Comparison of ENCODE assay signal across 8 cellular contexts in the genomic region with DNA sequence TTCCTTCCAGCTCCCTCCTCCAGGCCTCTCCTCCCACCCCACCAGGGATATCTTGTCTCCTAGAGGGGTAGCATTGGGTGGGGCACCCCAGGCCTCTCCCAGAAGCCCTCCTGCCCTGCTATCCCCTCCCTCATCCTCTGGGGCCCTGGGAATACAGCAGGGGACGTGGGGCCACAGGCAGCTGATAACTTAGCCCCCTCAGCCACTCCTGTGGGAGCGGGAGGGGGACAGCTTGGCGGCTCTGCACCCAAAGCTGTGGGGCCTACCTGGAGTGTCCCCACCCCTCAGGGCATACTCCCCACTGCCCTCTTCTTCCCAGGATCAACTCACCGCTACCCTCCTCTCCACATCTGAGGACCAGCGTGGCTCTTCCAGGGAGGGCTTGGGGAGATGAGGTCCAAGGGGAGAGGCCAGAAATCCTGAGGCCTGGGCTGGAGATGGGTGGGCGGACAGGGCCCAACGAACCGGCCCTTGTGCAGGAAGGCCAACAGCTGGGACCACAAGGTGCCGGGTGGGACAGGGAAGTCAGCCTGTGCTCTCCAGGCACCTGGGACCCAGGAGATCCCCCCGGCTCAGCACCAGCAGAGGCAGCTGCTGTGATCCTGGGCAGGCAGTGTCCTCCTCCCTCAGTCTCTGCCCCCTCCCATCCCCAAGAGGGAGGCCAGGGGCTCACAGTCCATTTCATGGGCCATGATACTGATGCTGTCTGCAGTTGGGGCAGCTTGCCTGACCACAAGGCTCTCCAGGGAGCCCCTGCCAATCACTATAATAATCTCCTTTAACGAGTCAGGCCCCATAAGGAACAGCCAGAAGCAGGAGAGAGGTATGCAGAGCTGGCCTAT. TPM values are rescaled to one million over a fixed set of nuclear protein-coding genes. Genes with fewer than 3 reads are reported as not detected.
A peak's percentile ranks its signal among the peaks of the same experiment; 100 is the strongest.
DNase-seq lines count a peak whose midpoint lies in the region; ATAC-seq and TF ChIP-seq lines count a peak whose summit lies in the region.

No MANE protein-coding gene starts in this region.

- no peaks in the 10 kb centered on the region for H3K9me2 ChIP-seq in PC-3 (replicated peaks; ENCODE audit: low read length)

- no peak for TF ChIP-seq CTCF in AG10803 (conservative IDR thresholded peaks at IDR 0.05; ENCODE audit: low read length)
- no peak for TF ChIP-seq CTCF in PC-3 (conservative IDR thresholded peaks at IDR 0.05; ENCODE audit: low read depth, low read length)
- no peak for TF ChIP-seq CTCF in GM10248 (IDR thresholded peaks at IDR 0.05; ENCODE audit: control extremely low read depth, extremely low read depth, low read depth, missing control alignments)
- no peak for TF ChIP-seq CTCF in GM13977 (IDR thresholded peaks at IDR 0.05; ENCODE audit: extremely low read depth, insufficient read depth, missing control alignments)

- H3K4me3 Mint-ChIP-seq in naive thymus-derived CD4-positive, alpha-beta T cell, result no peak overlapping the region

- no peaks in the 10 kb centered on the region for H3K36me3 ChIP-seq in PC-3 (ENCODE audit: low read depth, low read length)
- peaks cover 0 to 29% (median 6%) of the 10 kb centered on the region in 3 experiments for H3K36me3 ChIP-seq in naive thymus-derived CD4-positive, alpha-beta T cell (ENCODE audit: control insufficient read depth in 2 of 3, insufficient read depth in 3 of 3, low read length in 3 of 3)

- POLR2A ChIA-PET in PC-3 (lab: Charles Lee; ENCODE audit: unreplicated experiment), result interaction anchor here (0.6 kb wide), 1 partner anchor 25 kb away, joined by 3 read pairs; no protein-coding TSS in a partner anchor
- POLR2A ChIA-PET in naive thymus-derived CD4-positive, alpha-beta T cell (lab: Charles Lee), result interaction anchor here (0.9 to 1.8 kb wide), 12 partner anchors 9 to 63 kb away, joined by 3 to 9 read pairs (median 5); partner anchors contain the start of genes MALAT1 and SLC25A45
- POLR2A ChIA-PET in GM10248 (lab: Yijun Ruan, JAX), result interaction anchor here (0.6 to 2.0 kb wide), 11 partner anchors 9 to 401 kb away, joined by 3 to 7 read pairs (median 3); partner anchors contain the start of genes MALAT1 and NEAT1

- intact Hi-C loops in PC-3 (cut with micrococcal nuclease), result loop anchor here (2.0 kb wide), 1 partner anchor 61 kb away; no protein-coding TSS in a partner anchor
- intact Hi-C loops in naive thymus-derived CD4-positive, alpha-beta T cell (cut with micrococcal nuclease), result no loop called here

- H3K9me3 ChIP-seq in PC-3 (ENCODE audit: low read length), result no peaks in the 10 kb centered on the region
- H3K9me3 ChIP-seq in naive thymus-derived CD4-positive, alpha-beta T cell (ENCODE audit: control insufficient read depth in 2 of 3, low read length in 3 of 3), result no peaks in the 10 kb centered on the region

- H2AFZ ChIP-seq in PC-3 (ENCODE audit: low read length), result no peak overlapping the region

- H3K79me2 ChIP-seq in PC-3 (ENCODE audit: low read length), result no peaks in the 10 kb centered on the region

- H3K4me1 ChIP-seq in PC-3 (ENCODE audit: insufficient read depth, low read length), result no peaks in the 10 kb centered on the region
- H3K4me1 ChIP-seq in naive thymus-derived CD4-positive, alpha-beta T cell (ENCODE audit: control insufficient read depth in 2 of 2, insufficient read depth in 2 of 2, low read length in 2 of 2), result peaks cover 0 to 11% of the 10 kb centered on the region in 2 donors

- H3K27ac ChIP-seq in PC-3 (ENCODE audit: low read length), result no peak overlapping the region
- no peak overlapping the region for H3K27ac ChIP-seq in naive thymus-derived CD4-positive, alpha-beta T cell (ENCODE audit: low read depth, low read length)

- H4K20me1 ChIP-seq in PC-3 (ENCODE audit: low read length), result no peaks in the 10 kb centered on the region

- H3K4me2 ChIP-seq in PC-3 (ENCODE audit: low read length), result no peak overlapping the region

- H3K9ac ChIP-seq in PC-3 (ENCODE audit: low read length), result no peak overlapping the region

- peaks cover 11 to 39% (median 30%) of the 10 kb centered on the region in 7 donors for H3K4me1 Mint-ChIP-seq in naive thymus-derived CD4-positive, alpha-beta T cell

- BruUV-seq in PC-3 (replicated peaks; lab: Mats Ljungman, UMichigan), result no TSS peak

- H3K27me3 Mint-ChIP-seq in naive thymus-derived CD4-positive, alpha-beta T cell, result no peaks in the 10 kb centered on the region

- in situ Hi-C loops in GM13977 (cut with MboI; ENCODE audit: low pct_unique_long_range_greater_than_20kb, low sequenced_read_pairs, unreplicated experiment), result no loop called here

- DNase-seq in AG10803 (ENCODE audit: low read depth) (peak; percentile 67), PC-3 (peak; percentile 18), dermis blood vessel endothelial cell (peak; percentile 55), GM10248 (ENCODE audit: extremely low spot score) (no peak), NAMALWA (ENCODE audit: low spot score) (no peak), GM13977 (ENCODE audit: low spot score) (no peak)
- DNase-seq in naive thymus-derived CD4-positive, alpha-beta T cell, result peak in 1 of 9 donors; percentile 19

- peaks cover 3% of the 10 kb centered on the region for H3F3A ChIP-seq in PC-3 (ENCODE audit: low read length, unreplicated experiment)

- H3K4me3 ChIP-seq in AG10803 (ENCODE audit: low read length) (no peak overlapping the region), PC-3 (ENCODE audit: low read length) (no peak overlapping the region)
- H3K4me3 ChIP-seq in naive thymus-derived CD4-positive, alpha-beta T cell (ENCODE audit: low read length), result no peak overlapping the region

- H3K27me3 ChIP-seq in PC-3 (ENCODE audit: low read length), result no peaks in the 10 kb centered on the region
- H3K27me3 ChIP-seq in naive thymus-derived CD4-positive, alpha-beta T cell (ENCODE audit: control insufficient read depth in 2 of 2, insufficient read depth in 2 of 2, low read length in 2 of 2), result no peaks in the 10 kb centered on the region

- H3K9me3 Mint-ChIP-seq in naive thymus-derived CD4-positive, alpha-beta T cell, result peaks cover 0 to 4% (median 1%) of the 10 kb centered on the region in 11 donors

- peaks cover 0 to 8% (median 5%) of the 10 kb centered on the region in 5 donors for H3K36me3 Mint-ChIP-seq in naive thymus-derived CD4-positive, alpha-beta T cell

- ATAC-seq in PC-3 (peak; percentile 7), HG02884 (IDR thresholded peaks at IDR 0.05; ENCODE audit: unreplicated experiment) (no peak)
- no peak for ATAC-seq in naive thymus-derived CD4-positive, alpha-beta T cell

- peak overlapping the region in 7 of 9 donors; percentile 7 to 82 (median 62) for H3K27ac Mint-ChIP-seq in naive thymus-derived CD4-positive, alpha-beta T cell

- CTCF ChIA-PET in PC-3 (lab: Charles Lee), result interaction anchor here (1.9 kb wide), 1 partner anchor 65 kb away, joined by 6 read pairs; no protein-coding TSS in a partner anchor
- CTCF ChIA-PET in naive thymus-derived CD4-positive, alpha-beta T cell (lab: Charles Lee), result interaction anchor here (0.6 kb wide), 3 partner anchors 115 to 350 kb away, joined by 3 read pairs; no protein-coding TSS in a partner anchor
- CTCF ChIA-PET in GM10248 (lab: Yijun Ruan, JAX), result interaction anchor here (0.8 to 2.3 kb wide), 9 partner anchors 9 to 65 kb away, joined by 3 to 11 read pairs (median 3); no protein-coding TSS in a partner anchor

RNA-seq across cellular contexts. Expression of gene NEAT1, which starts 23.2 kb away (rescaled TPM):
- total RNA-seq in PC-3 (2014; rRNA removed) (47.9 and 96.6 TPM in 2 replicates), dermis blood vessel endothelial cell (50.4 and 189 TPM in 2 replicates)
- 1,000 to 10,000 TPM in 1 of 5 experiments, 100 to 1,000 TPM in 4; 358 to 1,454 (median 414) TPM for total RNA-seq in naive thymus-derived CD4-positive, alpha-beta T cell
- 1 to 10 TPM; 2.5 to 2.6 TPM for polyA plus RNA-seq in naive thymus-derived CD4-positive, alpha-beta T cell

RNA-seq across cellular contexts. Expression of gene MALAT1, which starts 53.0 kb away (rescaled TPM):
- total RNA-seq in PC-3 (2014; rRNA removed) (1,345 and 2,062 TPM in 2 replicates), dermis blood vessel endothelial cell (2,930 and 8,332 TPM in 2 replicates)
- total RNA-seq in naive thymus-derived CD4-positive, alpha-beta T cell, result over 10,000 TPM in 4 of 5 experiments, 1,000 to 10,000 TPM in 1; 8,375 to 32,234 (median 31,408) TPM
- polyA plus RNA-seq in naive thymus-derived CD4-positive, alpha-beta T cell, result 1,000 to 10,000 TPM in 1 of 2 donors, 100 to 1,000 TPM in 1; 734 to 5,106 TPM

RNA-seq across cellular contexts. Expression of gene FRMD8, which starts 59.4 kb away (rescaled TPM):
- total RNA-seq in PC-3 (2014; rRNA removed), result 68.3 and 93.2 TPM in 2 replicates
- 152 and 238 TPM in 2 replicates for total RNA-seq in dermis blood vessel endothelial cell
- 10 to 100 TPM; 28.9 to 66.8 (median 44.7) TPM for total RNA-seq in naive thymus-derived CD4-positive, alpha-beta T cell
- 10 to 100 TPM; 39.3 to 55.8 TPM for polyA plus RNA-seq in naive thymus-derived CD4-positive, alpha-beta T cell

Comparison
In these comparisons a context has a peak if more than half of its experiments do, and no peak if none do; other contexts are left out.
1. DNase-seq: peak in AG10803 (single experiment), PC-3 (single experiment) and dermis blood vessel endothelial cell (single experiment); none in GM10248 (single experiment), NAMALWA (single experiment) and GM13977 (single experiment).